ENCODE assay signal across 8 cellular contexts in the genomic region with DNA sequence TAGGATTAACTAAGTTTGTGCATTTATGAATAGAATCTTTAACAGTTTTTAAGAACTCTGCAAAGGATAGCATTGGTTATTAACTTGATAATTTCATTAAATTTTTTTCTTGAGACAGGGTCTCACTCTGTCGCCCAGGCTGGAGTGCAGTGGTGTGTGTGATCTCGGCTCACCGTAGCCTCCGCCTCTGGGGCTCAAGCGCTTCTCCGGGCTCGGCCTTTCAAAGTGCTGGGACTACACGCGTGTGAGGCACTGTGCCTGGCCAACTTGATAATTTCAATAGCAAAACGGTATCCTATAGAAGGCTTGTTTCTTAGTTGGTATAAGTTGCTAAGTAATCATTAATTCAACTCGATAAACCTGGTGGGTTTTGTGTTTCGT. TPM values are rescaled to one million over a fixed set of nuclear protein-coding genes. Genes with fewer than 3 reads are reported as not detected.
A peak's percentile ranks its signal among the peaks of the same experiment; 100 is the strongest.
DNase-seq lines count a peak whose midpoint lies in the region; ATAC-seq and TF ChIP-seq lines count a peak whose summit lies in the region.

No MANE protein-coding gene starts in this region.

- no peak for DNase-seq in activated T-cell treated with anti-CD3 and anti-CD28 coated beads, Interleukin-2, amount 50 U/mL, for 24 hours
- no peak for DNase-seq in activated T-cell treated with anti-CD3 and anti-CD28 coated beads, Interleukin-2, amount 50 U/mL, for 48 hours
- no peak for DNase-seq in activated naive CD4-positive, alpha-beta T cell treated with anti-CD3 and anti-CD28 coated beads, Interleukin-2, amount 50 U/mL, for 72 hours (ENCODE audit: low spot score in 2 of 2)
- no peak for DNase-seq in kidney epithelial cell (ENCODE audit: low read depth)
- no peak for DNase-seq in type B pancreatic cell (ENCODE audit: extremely low spot score, unreplicated experiment)
- DNase-seq in foreskin melanocyte = no peak
- DNase-seq in NOMO-1 treated with DMSO at 0.1 percent for 48 hours (lab: John Stamatoyannopoulos, UW; ENCODE audit: unreplicated experiment) = no peak

- peaks cover 23% of the 10 kb centered on the region for H3K36me3 Mint-ChIP-seq in activated T-cell treated with anti-CD3 and anti-CD28 coated beads, Interleukin-2, amount 50 U/mL, for 24 hours (ENCODE audit: low read depth)
- H3K36me3 Mint-ChIP-seq in activated naive CD4-positive, alpha-beta T cell treated with anti-CD3 and anti-CD28 coated beads, Interleukin-2, amount 50 U/mL, for 72 hours = peaks cover 0 to 4% of the 10 kb centered on the region in 2 donors
- H3K36me3 Mint-ChIP-seq in type B pancreatic cell = peaks cover 11% of the 10 kb centered on the region

- peak; percentile 22 for ATAC-seq in HG03095 (IDR thresholded peaks at IDR 0.05; ENCODE audit: unreplicated experiment)
- peak; percentile 28 to 29 for ATAC-seq in activated naive CD4-positive, alpha-beta T cell treated with anti-CD3 and anti-CD28 coated beads, Interleukin-2, amount 50 U/mL, for 72 hours

- H3K27ac Mint-ChIP-seq in activated T-cell treated with anti-CD3 and anti-CD28 coated beads, Interleukin-2, amount 50 U/mL, for 24 hours = no peak overlapping the region
- H3K27ac Mint-ChIP-seq in activated naive CD4-positive, alpha-beta T cell treated with anti-CD3 and anti-CD28 coated beads, Interleukin-2, amount 50 U/mL, for 72 hours = no peak overlapping the region
- H3K27ac Mint-ChIP-seq in type B pancreatic cell = no peak overlapping the region

- peaks cover 2% of the 10 kb centered on the region for H3K36me3 ChIP-seq in kidney epithelial cell (ENCODE audit: control insufficient read depth, insufficient read depth, low read length)

- H3K27me3 ChIP-seq in kidney epithelial cell (ENCODE audit: control insufficient read depth, insufficient read depth, low read length) = no peaks in the 10 kb centered on the region

- H3K4me3 Mint-ChIP-seq in activated T-cell treated with anti-CD3 and anti-CD28 coated beads, Interleukin-2, amount 50 U/mL, for 24 hours = peak overlapping the region; percentile 77
- H3K4me3 Mint-ChIP-seq in type B pancreatic cell = peak overlapping the region; percentile 68

- peaks cover 27% of the 10 kb centered on the region for H3K4me1 Mint-ChIP-seq in activated T-cell treated with anti-CD3 and anti-CD28 coated beads, Interleukin-2, amount 50 U/mL, for 24 hours (ENCODE audit: low read depth)
- peaks cover 4% of the 10 kb centered on the region for H3K4me1 Mint-ChIP-seq in type B pancreatic cell (ENCODE audit: unreplicated experiment)

- H3K9me3 Mint-ChIP-seq in activated T-cell treated with anti-CD3 and anti-CD28 coated beads, Interleukin-2, amount 50 U/mL, for 24 hours = no peaks in the 10 kb centered on the region
- H3K9me3 Mint-ChIP-seq in activated naive CD4-positive, alpha-beta T cell treated with anti-CD3 and anti-CD28 coated beads, Interleukin-2, amount 50 U/mL, for 72 hours = no peaks in the 10 kb centered on the region
- no peaks in the 10 kb centered on the region for H3K9me3 Mint-ChIP-seq in type B pancreatic cell

- no peak for TF ChIP-seq CTCF in kidney epithelial cell (IDR thresholded peaks at IDR 0.05; ENCODE audit: insufficient read depth, low read length, poor library complexity, severe bottlenecking)
- TF ChIP-seq CTCF in type B pancreatic cell (conservative IDR thresholded peaks at IDR 0.05) = no peak

- H3K4me3 ChIP-seq in kidney epithelial cell (ENCODE audit: low read depth, low read length) = peak overlapping the region; percentile 49

- peaks cover 18% of the 10 kb centered on the region for H3K27me3 Mint-ChIP-seq in activated T-cell treated with anti-CD3 and anti-CD28 coated beads, Interleukin-2, amount 50 U/mL, for 24 hours
- no peaks in the 10 kb centered on the region for H3K27me3 Mint-ChIP-seq in type B pancreatic cell

RNA-seq across cellular contexts. Expression of gene ADNP2, which starts 38.0 kb away (rescaled TPM):
- total RNA-seq in activated naive CD4-positive, alpha-beta T cell treated with anti-CD3 and anti-CD28 coated beads, Interleukin-2, amount 50 U/mL, for 72 hours = 10 to 100 TPM; 27.6 to 37.3 TPM
- total RNA-seq in kidney epithelial cell (21.8 and 28.1 TPM in 2 replicates), type B pancreatic cell (ENCODE audit: low replicate concordance) (26.4 and 28.4 TPM in 2 replicates)
